ENCODE assay signal across 15 cellular contexts in genomic region chr12:131749618-131750315, GRCh38. TPM values are rescaled to one million over a fixed set of nuclear protein-coding genes. Genes with fewer than 3 reads are reported as not detected.
A peak's percentile ranks its signal among the peaks of the same experiment; 100 is the strongest.
DNase-seq lines count a peak whose midpoint lies in the region; ATAC-seq and TF ChIP-seq lines count a peak whose summit lies in the region.
"Had no signal": no experiment of that assay in that cellular context is flagged by ENCODE, and none has a peak within 500 bp of the region (broad histone marks: within the 10 kb centered on the region; RNA-seq: fewer than 3 reads in every experiment).

No MANE protein-coding gene starts in this region.

- H3K27ac Mint-ChIP-seq in H9, result peak overlapping the region in 2 of 3 experiments; percentile 55 to 74; a peak in 4 of 7 replicates
- peak overlapping the region; percentile 10 for H3K27ac Mint-ChIP-seq in activated T-helper 17 cell treated with anti-CD3 and anti-CD28 coated beads, Interleukin-2, amount 50 U/mL, for 72 hours
- H3K27ac Mint-ChIP-seq in progenitor cell of endocrine pancreas, result peak overlapping the region; percentile 56
- H3K27ac Mint-ChIP-seq: CD4-positive, CD25-positive, alpha-beta regulatory T cell had no signal

- no peak overlapping the region for H2AK5ac ChIP-seq in H9 (ENCODE audit: insufficient read length, low read length)

- H3K4me3 ChIP-seq in lower lobe of right lung (no peak overlapping the region), prostate gland (no peak overlapping the region)

- no peak overlapping the region for H2BK5ac ChIP-seq in H9 (ENCODE audit: insufficient read length, low read length)

- H4K5ac ChIP-seq in H9 (ENCODE audit: insufficient read length, low read depth, low read length), result no peak overlapping the region

- no peak overlapping the region for H4K8ac ChIP-seq in H9 (replicated peaks; ENCODE audit: insufficient read length, low read depth, low read length)

- TF ChIP-seq CTCF in H9 (conservative IDR thresholded peaks at IDR 0.05), result no peak
- TF ChIP-seq CTCF in progenitor cell of endocrine pancreas (IDR thresholded peaks at IDR 0.05; ENCODE audit: unreplicated experiment), result no peak
- TF ChIP-seq CTCF in lower lobe of right lung (IDR thresholded peaks at IDR 0.05), result no peak
- no peak for TF ChIP-seq CTCF in prostate gland (IDR thresholded peaks at IDR 0.05)

- H3K23me2 ChIP-seq in H9 (ENCODE audit: insufficient read length, low read depth, low read length, poor library complexity, severe bottlenecking), result no peaks in the 10 kb centered on the region

- H3K18ac ChIP-seq in H9 (ENCODE audit: insufficient read length, low read depth, low read length), result no peak overlapping the region

- H3K27ac ChIP-seq in H9 (ENCODE audit: insufficient read length, low read depth, low read length), result no peak overlapping the region
- H3K27ac ChIP-seq in lower lobe of right lung, result no peak overlapping the region
- H3K27ac ChIP-seq in prostate gland, result no peak overlapping the region

- H3K9me3 ChIP-seq in H9 (ENCODE audit: control insufficient read depth, low read depth, low read length) (no peaks in the 10 kb centered on the region), lower lobe of right lung (no peaks in the 10 kb centered on the region), prostate gland (no peaks in the 10 kb centered on the region)

- no peak overlapping the region for H3T11ph ChIP-seq in H9 (ENCODE audit: low read length)

- H3K4me1 Mint-ChIP-seq in H9, result peaks cover 23 to 26% of the 10 kb centered on the region in 2 experiments
- H3K4me1 Mint-ChIP-seq in activated T-helper 17 cell treated with anti-CD3 and anti-CD28 coated beads, Interleukin-2, amount 50 U/mL, for 72 hours, result peaks cover 4% of the 10 kb centered on the region
- H3K4me1 Mint-ChIP-seq in progenitor cell of endocrine pancreas (ENCODE audit: low read depth), result no peaks in the 10 kb centered on the region

- H3K23ac ChIP-seq in H9 (ENCODE audit: insufficient read length, low read depth, low read length), result no peak overlapping the region

- H3K9me3 Mint-ChIP-seq in H9, result peaks cover 4 to 5% of the 10 kb centered on the region in 2 experiments
- H3K9me3 Mint-ChIP-seq in activated T-helper 17 cell treated with anti-CD3 and anti-CD28 coated beads, Interleukin-2, amount 50 U/mL, for 72 hours, result no peaks in the 10 kb centered on the region
- H3K9me3 Mint-ChIP-seq in progenitor cell of endocrine pancreas (ENCODE audit: low read depth), result peaks cover 4% of the 10 kb centered on the region
- H3K9me3 Mint-ChIP-seq: CD4-positive, CD25-positive, alpha-beta regulatory T cell had no signal

- H3K4me1 ChIP-seq in H9 (ENCODE audit: insufficient read depth, low read length), result peaks cover 7% of the 10 kb centered on the region; the same call in 1 of the 2 replicates
- no peaks in the 10 kb centered on the region for H3K4me1 ChIP-seq in lower lobe of right lung
- no peaks in the 10 kb centered on the region for H3K4me1 ChIP-seq in prostate gland (replicated peaks)

- H2BK12ac ChIP-seq in H9 (ENCODE audit: insufficient read length, low read depth, low read length), result no peak overlapping the region

- no peaks in the 10 kb centered on the region for H3K79me1 ChIP-seq in H9 (ENCODE audit: insufficient read depth, low read depth, low read length, poor library complexity, severe bottlenecking)

- H3K14ac ChIP-seq in H9 (ENCODE audit: insufficient read depth, low read length), result no peak overlapping the region

- no peaks in the 10 kb centered on the region for H3K79me2 ChIP-seq in H9 (ENCODE audit: insufficient read depth, low read length)

- no peaks in the 10 kb centered on the region for H3K27me3 Mint-ChIP-seq in H9 (ENCODE audit: low read depth)
- H3K27me3 Mint-ChIP-seq in activated T-helper 17 cell treated with anti-CD3 and anti-CD28 coated beads, Interleukin-2, amount 50 U/mL, for 72 hours, result no peaks in the 10 kb centered on the region
- H3K27me3 Mint-ChIP-seq in progenitor cell of endocrine pancreas, result no peaks in the 10 kb centered on the region
- H3K27me3 Mint-ChIP-seq: CD4-positive, CD25-positive, alpha-beta regulatory T cell had no signal

- H3K4me3 Mint-ChIP-seq in H9, result no peak overlapping the region
- no peak overlapping the region for H3K4me3 Mint-ChIP-seq in activated T-helper 17 cell treated with anti-CD3 and anti-CD28 coated beads, Interleukin-2, amount 50 U/mL, for 72 hours
- no peak overlapping the region for H3K4me3 Mint-ChIP-seq in progenitor cell of endocrine pancreas (ENCODE audit: low read depth)
- H3K4me3 Mint-ChIP-seq: CD4-positive, CD25-positive, alpha-beta regulatory T cell had no signal

- H3K36me3 Mint-ChIP-seq in H9 (ENCODE audit: insufficient read depth in 1 of 3, low read depth in 3 of 3) (peaks cover 42 to 66% (median 53%) of the 10 kb centered on the region in 3 experiments), progenitor cell of endocrine pancreas (ENCODE audit: insufficient read depth) (peaks cover 24% of the 10 kb centered on the region)
- H3K36me3 Mint-ChIP-seq in activated T-helper 17 cell treated with anti-CD3 and anti-CD28 coated beads, Interleukin-2, amount 50 U/mL, for 72 hours (ENCODE audit: low read depth), result peaks cover 97% of the 10 kb centered on the region

- ATAC-seq in activated T-helper 17 cell treated with anti-CD3 and anti-CD28 coated beads, Interleukin-2, amount 50 U/mL, for 72 hours (replicated peaks), result no peak
- ATAC-seq in left ventricle myocardium superior (peak; percentile 76), lower lobe of right lung (no peak)

- H2AFZ ChIP-seq in H9 (ENCODE audit: low read length), result no peak overlapping the region

- no peaks in the 10 kb centered on the region for H3K27me3 ChIP-seq in H9 (ENCODE audit: insufficient read depth, low read length)
- no peaks in the 10 kb centered on the region for H3K27me3 ChIP-seq in lower lobe of right lung (ENCODE audit: low read depth)
- H3K27me3 ChIP-seq in prostate gland (replicated peaks; ENCODE audit: insufficient read depth), result no peaks in the 10 kb centered on the region

- H4K20me1 ChIP-seq in H9 (ENCODE audit: control insufficient read depth, insufficient read depth, insufficient read length), result peaks cover 4% of the 10 kb centered on the region

- no peak overlapping the region for H3K4ac ChIP-seq in H9 (ENCODE audit: low read depth, low read length)

- no CpG with 5 or more reads among the region's 19 CpGs for WGBS in H9 (ENCODE audit: extremely low coverage, insufficient read length, low lambda C conversion rate)
- WGBS in prostate gland, result 89% methylated on average over 18 of the region's 19 CpGs

- intact Hi-C loops in left ventricle myocardium superior (cut with micrococcal nuclease), result no loop called here
- intact Hi-C loops in lower lobe of right lung (cut with DNase I), result no loop called here
- intact Hi-C loops in prostate gland (cut with DNase I), result no loop called here

- H2BK15ac ChIP-seq in H9 (ENCODE audit: low read depth, low read length), result no peak overlapping the region

- DNase-seq in H9 (no peak), left ventricle myocardium superior (no peak), progenitor cell of endocrine pancreas (ENCODE audit: low spot score, unreplicated experiment) (no peak), lower lobe of right lung (no peak), prostate gland (ENCODE audit: low spot score) (no peak), NCI-H187 treated with DMSO at 0.1 percent for 48 hours (lab: John Stamatoyannopoulos, UW) (no peak)
- DNase-seq: CD4-positive, CD25-positive, alpha-beta regulatory T cell; DMS79; HCEC 1CT; NCI-H1417; NCI-H2029; NCI-H2171; NCI-H446; NCI-H69 had no signal

- H3K9ac ChIP-seq in H9 (ENCODE audit: extremely low read depth, insufficient read length, low read length), result no peak overlapping the region

- no peak overlapping the region for H3K4me2 ChIP-seq in H9 (ENCODE audit: insufficient read depth, insufficient read length, low read length)

- no peak overlapping the region for H3K56ac ChIP-seq in H9 (ENCODE audit: insufficient read length, low read depth, low read length)

- no peak for TF ChIP-seq POLR2A in prostate gland (IDR thresholded peaks at IDR 0.05)

- no peak overlapping the region for H4K91ac ChIP-seq in H9 (ENCODE audit: insufficient read length, low read depth, low read length)

- H3K36me3 ChIP-seq in lower lobe of right lung, result peaks cover 96% of the 10 kb centered on the region
- H3K36me3 ChIP-seq in prostate gland, result peaks cover 0 to 13% of the 10 kb centered on the region in 2 donors

- no peak overlapping the region for H2BK120ac ChIP-seq in H9 (ENCODE audit: low read depth, low read length, poor library complexity, severe bottlenecking)

- no peak overlapping the region for H2BK20ac ChIP-seq in H9 (ENCODE audit: low read depth, low read length, poor library complexity, severe bottlenecking)

RNA-seq across cellular contexts. Expression of gene SFSWAP, which starts 38.9 kb away (rescaled TPM):
- total RNA-seq in H9 (2021) (44.2 and 48.1 TPM in 2 replicates), left ventricle myocardium superior (20.6 TPM), progenitor cell of endocrine pancreas (62.1 and 64.5 TPM in 2 replicates), lower lobe of right lung (46.9 TPM), prostate gland (10 to 100 TPM; 24.5 to 53.9 TPM)
- 10 to 100 TPM; 44.7 to 55.8 TPM for total RNA-seq in activated T-helper 17 cell treated with anti-CD3 and anti-CD28 coated beads, Interleukin-2, amount 50 U/mL, for 72 hours

Comparison
In these comparisons a context has a peak if more than half of its experiments do, and no peak if none do; other contexts are left out.
1. H3K27ac Mint-ChIP-seq: peak in every context shown above with its lines; median percentile 64 in H9; 56 in progenitor cell of endocrine pancreas; 10 in activated T-helper 17 cell treated with anti-CD3 and anti-CD28 coated beads, Interleukin-2, amount 50 U/mL, for 72 hours.